Comparison of ENCODE assay signal across 8 cellular contexts in genomic region chr12:55830601-55831406, GRCh38. TPM values are rescaled to one million over a fixed set of nuclear protein-coding genes. Genes with fewer than 3 reads are reported as not detected.
DNase-seq lines count a peak whose midpoint lies in the region; ATAC-seq and TF ChIP-seq lines count a peak whose summit lies in the region.

No MANE protein-coding gene starts in this region.

- no peak for ATAC-seq in HG03565 (IDR thresholded peaks at IDR 0.05; ENCODE audit: unreplicated experiment)
- no peak for ATAC-seq in HG02763 (IDR thresholded peaks at IDR 0.05; ENCODE audit: unreplicated experiment)

- H3K4me3 ChIP-seq in BJ (ENCODE audit: low read depth, low read length) (peak overlapping the region; percentile 84), HL-60 (replicated peaks; ENCODE audit: insufficient read depth, low read length) (peak overlapping the region; percentile 91), SK-N-MC (peak overlapping the region; percentile 91), ascending aorta (peak overlapping the region; percentile 75 to 99), right atrium auricular region (peak overlapping the region; percentile 75 to 97)

- H3K36me3 ChIP-seq in BJ (ENCODE audit: control insufficient read depth, insufficient read depth, low read length) (peaks cover 9% of the 10 kb centered on the region), SK-N-MC (ENCODE audit: insufficient read depth, low read length) (peaks cover 11% of the 10 kb centered on the region; the same call in 1 of the 2 replicates), ascending aorta (peaks cover under 1 to 2% of the 10 kb centered on the region in 2 donors), right atrium auricular region (peaks cover 3% of the 10 kb centered on the region)

- no peaks in the 10 kb centered on the region for H3K9me3 ChIP-seq in SK-N-MC (ENCODE audit: low read depth, low read length)
- H3K9me3 ChIP-seq in ascending aorta = no peaks in the 10 kb centered on the region
- no peaks in the 10 kb centered on the region for H3K9me3 ChIP-seq in right atrium auricular region

- no peak for TF ChIP-seq CTCF in BJ (IDR thresholded peaks at IDR 0.05; ENCODE audit: insufficient read depth, low read depth, low read length)
- TF ChIP-seq CTCF in HL-60 (IDR thresholded peaks at IDR 0.05; ENCODE audit: insufficient read depth, low read length) = no peak
- no peak for TF ChIP-seq CTCF in ascending aorta (IDR thresholded peaks at IDR 0.05)
- TF ChIP-seq CTCF in right atrium auricular region (IDR thresholded peaks at IDR 0.05) = no peak

- H3K4me1 ChIP-seq in ascending aorta = peaks cover 8 to 29% of the 10 kb centered on the region in 2 donors
- peaks cover 0 to 56% of the 10 kb centered on the region in 2 donors for H3K4me1 ChIP-seq in right atrium auricular region

- CTCF ChIA-PET in BJ (lab: Yijun Ruan, JAX) = interaction anchor here (0.8 to 3.2 kb wide), 13 partner anchors 9 to 166 kb away, joined by 3 to 30 read pairs (median 5); partner anchors contain the start of genes DGKA, MMP19 and PYM1

- H3K27me3 ChIP-seq in BJ (ENCODE audit: control insufficient read depth, insufficient read depth, low read length) = no peaks in the 10 kb centered on the region
- H3K27me3 ChIP-seq in HL-60 (ENCODE audit: insufficient read depth, poor library complexity, severe bottlenecking) = no peaks in the 10 kb centered on the region
- no peaks in the 10 kb centered on the region for H3K27me3 ChIP-seq in ascending aorta
- no peaks in the 10 kb centered on the region for H3K27me3 ChIP-seq in right atrium auricular region

- peak overlapping the region; percentile 83 for H3K9ac ChIP-seq in SK-N-MC (ENCODE audit: insufficient read length)

- POLR2A ChIA-PET in BJ (lab: Charles Lee) = interaction anchor here (2.3 to 2.7 kb wide), 2 partner anchors 13 to 17 kb away, joined by 16 to 30 read pairs; partner anchors contain the start of genes ORMDL2 and SARNP

- intact Hi-C loops in ascending aorta (cut with DNase I) (loop anchor here (1.0 kb wide), 1 partner anchor 16 kb away; no protein-coding TSS in a partner anchor), posterior vena cava (cut with DNase I) (loop anchor here in 1 of 2 donors (5.0 kb wide), 1 partner anchor 96 kb away; the partner anchor contains the start of gene PYM1)

- peak overlapping the region; percentile 74 for H3K27ac ChIP-seq in HL-60 (replicated peaks)
- H3K27ac ChIP-seq in SK-N-MC = peak overlapping the region; percentile 69
- peak overlapping the region; percentile 92 to 99 for H3K27ac ChIP-seq in ascending aorta
- H3K27ac ChIP-seq in right atrium auricular region = peak overlapping the region; percentile 88 to 94

- no peak for DNase-seq in BJ (ENCODE audit: low read depth)
- DNase-seq in HL-60 (ENCODE audit: low read depth in 1 of 2, low spot score in 1 of 2) = peak; percentile 36 to 60
- DNase-seq in SK-N-MC (ENCODE audit: low read depth, low spot score) = peak; percentile 32
- DNase-seq in ascending aorta (ENCODE audit: low spot score in 2 of 2) = peak in 1 of 2 donors; percentile 89
- DNase-seq in right atrium auricular region (ENCODE audit: low spot score) = peak; percentile 92
- DNase-seq in posterior vena cava (ENCODE audit: low spot score) = peak; percentile 91

RNA-seq across cellular contexts. Expression of gene DNAJC14, which starts 1.4 kb away (rescaled TPM):
- 6.4 and 8.4 TPM in 2 replicates for polyA plus RNA-seq in BJ (2011; rRNA removed)
- 8.2 and 9.8 TPM in 2 replicates for polyA minus RNA-seq in BJ (2011; rRNA and poly(A)+ RNA removed)
- total RNA-seq in ascending aorta (26.1 TPM), right atrium auricular region (10 to 100 TPM; 23.4 to 35.0 TPM), posterior vena cava (10 to 100 TPM; 23.0 to 24.7 TPM)

RNA-seq across cellular contexts. Expression of gene MMP19, which starts 11.9 kb away (rescaled TPM):
- polyA plus RNA-seq in BJ (2011; rRNA removed) = 34.2 and 40.7 TPM in 2 replicates
- polyA minus RNA-seq in BJ (2011; rRNA and poly(A)+ RNA removed) = 11.0 and 14.1 TPM in 2 replicates
- total RNA-seq in ascending aorta = 37.5 TPM
- 1 to 10 TPM; 5.0 to 7.7 TPM for total RNA-seq in right atrium auricular region
- 10 to 100 TPM; 39.7 to 48.7 TPM for total RNA-seq in posterior vena cava

RNA-seq across cellular contexts. Expression of gene ORMDL2, which starts 13.0 kb away (rescaled TPM):
- 47.4 and 63.9 TPM in 2 replicates for polyA plus RNA-seq in BJ (2011; rRNA removed)
- polyA minus RNA-seq in BJ (2011; rRNA and poly(A)+ RNA removed) = 40.1 and 57.1 TPM in 2 replicates
- total RNA-seq in ascending aorta (13.8 TPM), right atrium auricular region (10 to 100 TPM in 1 of 2 donors, 1 to 10 TPM in 1; 6.5 to 17.1 TPM), posterior vena cava (10 to 100 TPM; 27.3 to 31.1 TPM)

RNA-seq across cellular contexts. Expression of gene SARNP, which starts 13.3 kb away (rescaled TPM):
- polyA plus RNA-seq in BJ (2011; rRNA removed) = 52.1 and 102 TPM in 2 replicates
- polyA minus RNA-seq in BJ (2011; rRNA and poly(A)+ RNA removed) = 17.8 and 23.2 TPM in 2 replicates
- total RNA-seq in ascending aorta (13.4 TPM), right atrium auricular region (10 to 100 TPM; 61.4 to 70.8 TPM), posterior vena cava (10 to 100 TPM; 47.8 to 49.8 TPM)
